In the genomic region with DNA sequence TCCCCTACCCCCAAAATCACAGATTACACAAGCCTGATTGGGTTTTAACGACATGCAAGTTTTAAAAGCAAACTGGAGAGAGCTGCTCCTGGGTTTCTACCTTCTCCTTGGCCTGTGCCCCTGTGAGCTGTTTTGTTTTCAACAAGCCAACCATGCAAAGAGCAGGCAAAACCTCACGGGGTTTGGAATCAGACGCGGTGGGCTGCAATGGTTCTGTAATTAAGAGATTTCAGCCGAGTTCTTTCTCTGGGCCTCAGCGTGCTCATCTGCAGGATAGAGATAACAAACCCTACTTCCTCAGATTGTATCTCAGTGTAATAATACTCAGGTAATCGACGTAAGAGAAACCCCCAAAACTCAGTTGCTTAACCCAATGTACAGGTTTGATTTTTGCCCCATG, we compare ENCODE assay signal across 34 cellular contexts. TPM values are rescaled to one million over a fixed set of nuclear protein-coding genes. Genes with fewer than 3 reads are reported as not detected.
DNase-seq lines count a peak whose midpoint lies in the region; ATAC-seq and TF ChIP-seq lines count a peak whose summit lies in the region.
"Had no signal": no experiment of that assay in that cellular context is flagged by ENCODE, and none has a peak within 500 bp of the region (broad histone marks: within the 10 kb centered on the region; RNA-seq: fewer than 3 reads in every experiment).

No MANE protein-coding gene starts in this region.

- no peak overlapping the region for H3K27ac Mint-ChIP-seq in activated CD8-positive, alpha-beta memory T cell treated with anti-CD3 and anti-CD28 coated beads, Interleukin-2, amount 10 ng/mL, durations not matched to agents 7 days and 5 days
- H3K27ac Mint-ChIP-seq in type B pancreatic cell: peak overlapping the region; percentile 64
- no peak overlapping the region for H3K27ac Mint-ChIP-seq in activated T-helper 17 cell treated with anti-CD3 and anti-CD28 coated beads, Interleukin-2, amount 50 U/mL, for 72 hours
- H3K27ac Mint-ChIP-seq: activated CD4-positive, alpha-beta T cell treated with anti-CD3 and anti-CD28 coated beads, Interleukin-2, amount 10 ng/mL, durations not matched to agents 7 days and 5 days; dendritic cell treated with granulocyte-macrophage colony-stimulating factor and Interleukin-4, amounts not matched to agents 40 ng/mL and 50 ng/mL, for 4 days; endodermal cell; HFFc6; natural killer cell; WTC11 had no signal

- TF ChIP-seq CTCF in type B pancreatic cell (conservative IDR thresholded peaks at IDR 0.05): no peak

- CTCF ChIA-PET in activated CD8-positive, alpha-beta memory T cell treated with anti-CD3 and anti-CD28 coated beads, Interleukin-2, amount 10 ng/mL, durations not matched to agents 7 days and 5 days (lab: Charles Lee): no interaction called here

- no peak for ATAC-seq in activated CD8-positive, alpha-beta memory T cell treated with anti-CD3 and anti-CD28 coated beads, Interleukin-2, amount 10 ng/mL, durations not matched to agents 7 days and 5 days
- ATAC-seq in left lobe of liver (no peak), HG02588 (IDR thresholded peaks at IDR 0.05; ENCODE audit: unreplicated experiment) (no peak)
- no peak for ATAC-seq in activated T-helper 17 cell treated with anti-CD3 and anti-CD28 coated beads, Interleukin-2, amount 50 U/mL, for 72 hours (replicated peaks)
- ATAC-seq: esophagus mucosa, lower lobe of right lung, natural killer cell had no signal

- no peaks in the 10 kb centered on the region for H3K9me3 Mint-ChIP-seq in activated CD8-positive, alpha-beta memory T cell treated with anti-CD3 and anti-CD28 coated beads, Interleukin-2, amount 10 ng/mL, durations not matched to agents 7 days and 5 days (ENCODE audit: low read depth)
- peaks cover 8% of the 10 kb centered on the region for H3K9me3 Mint-ChIP-seq in type B pancreatic cell
- no peaks in the 10 kb centered on the region for H3K9me3 Mint-ChIP-seq in activated T-helper 17 cell treated with anti-CD3 and anti-CD28 coated beads, Interleukin-2, amount 50 U/mL, for 72 hours
- H3K9me3 Mint-ChIP-seq: activated CD4-positive, alpha-beta T cell treated with anti-CD3 and anti-CD28 coated beads, Interleukin-2, amount 10 ng/mL, durations not matched to agents 7 days and 5 days; endodermal cell; natural killer cell had no signal

- no peak overlapping the region for H3K4me3 Mint-ChIP-seq in activated CD8-positive, alpha-beta memory T cell treated with anti-CD3 and anti-CD28 coated beads, Interleukin-2, amount 10 ng/mL, durations not matched to agents 7 days and 5 days
- no peak overlapping the region for H3K4me3 Mint-ChIP-seq in type B pancreatic cell
- H3K4me3 Mint-ChIP-seq in activated T-helper 17 cell treated with anti-CD3 and anti-CD28 coated beads, Interleukin-2, amount 50 U/mL, for 72 hours: no peak overlapping the region
- H3K4me3 Mint-ChIP-seq: activated CD4-positive, alpha-beta T cell treated with anti-CD3 and anti-CD28 coated beads, Interleukin-2, amount 10 ng/mL, durations not matched to agents 7 days and 5 days; dendritic cell treated with granulocyte-macrophage colony-stimulating factor and Interleukin-4, amounts not matched to agents 40 ng/mL and 50 ng/mL, for 4 days; endodermal cell; HFFc6; natural killer cell; WTC11 had no signal

- H3K4me1 Mint-ChIP-seq in activated CD8-positive, alpha-beta memory T cell treated with anti-CD3 and anti-CD28 coated beads, Interleukin-2, amount 10 ng/mL, durations not matched to agents 7 days and 5 days: no peaks in the 10 kb centered on the region
- peaks cover 21% of the 10 kb centered on the region for H3K4me1 Mint-ChIP-seq in type B pancreatic cell (ENCODE audit: unreplicated experiment)
- no peaks in the 10 kb centered on the region for H3K4me1 Mint-ChIP-seq in activated T-helper 17 cell treated with anti-CD3 and anti-CD28 coated beads, Interleukin-2, amount 50 U/mL, for 72 hours
- H3K4me1 Mint-ChIP-seq: activated CD4-positive, alpha-beta T cell treated with anti-CD3 and anti-CD28 coated beads, Interleukin-2, amount 10 ng/mL, durations not matched to agents 7 days and 5 days; endodermal cell had no signal

- no peaks in the 10 kb centered on the region for H3K27me3 Mint-ChIP-seq in activated CD8-positive, alpha-beta memory T cell treated with anti-CD3 and anti-CD28 coated beads, Interleukin-2, amount 10 ng/mL, durations not matched to agents 7 days and 5 days
- peaks cover under 1% of the 10 kb centered on the region for H3K27me3 Mint-ChIP-seq in type B pancreatic cell
- peaks cover 8% of the 10 kb centered on the region for H3K27me3 Mint-ChIP-seq in activated T-helper 17 cell treated with anti-CD3 and anti-CD28 coated beads, Interleukin-2, amount 50 U/mL, for 72 hours
- H3K27me3 Mint-ChIP-seq: activated CD4-positive, alpha-beta T cell treated with anti-CD3 and anti-CD28 coated beads, Interleukin-2, amount 10 ng/mL, durations not matched to agents 7 days and 5 days had no signal

- DNase-seq in activated CD8-positive, alpha-beta memory T cell treated with anti-CD3 and anti-CD28 coated beads, Interleukin-2, amount 50 U/mL, for 48 hours: peak; percentile 7
- no peak for DNase-seq in activated CD8-positive, alpha-beta memory T cell treated with anti-CD3 and anti-CD28 coated beads, Interleukin-2, amount 10 ng/mL, durations not matched to agents 7 days and 5 days
- peak; percentile 20 for DNase-seq in OCI-M1 (lab: John Stamatoyannopoulos, UW)
- DNase-seq in left lobe of liver (ENCODE audit: low spot score): peak; percentile 2
- no peak for DNase-seq in type B pancreatic cell (ENCODE audit: extremely low spot score, unreplicated experiment)
- no peak for DNase-seq in NCI-H2029 treated with DMSO at 0.1 percent for 48 hours (lab: John Stamatoyannopoulos, UW)
- DNase-seq: 8988T; activated CD4-positive, alpha-beta T cell treated with anti-CD3 and anti-CD28 coated beads, Interleukin-2, amount 10 ng/mL, durations not matched to agents 7 days and 5 days; activated T-cell treated with anti-CD3 and anti-CD28 coated beads, Interleukin-2, amount 50 U/mL, for 48 hours; Calu3; central memory CD4-positive, alpha-beta T cell; DND-41; endodermal cell; GF-D8; HFFc6; Kasumi-1; lower lobe of right lung; natural killer cell; NCI-H1436 treated with DMSO at 0.1 percent for 48 hours; NCI-H2107; NCI-H748 treated with DMSO at 0.1 percent for 48 hours; ovary; stimulated activated CD4-positive, alpha-beta T cell treated with anti-CD3 and anti-CD28 coated beads, Interleukin-1b, Interleukin-23, amount 100 ng/mL, for 48 hours; stimulated activated naive CD4-positive, alpha-beta T cell treated with Interleukin-2 at 50 U/mL for 16 hours had no signal

- no peaks in the 10 kb centered on the region for H3K36me3 Mint-ChIP-seq in activated CD8-positive, alpha-beta memory T cell treated with anti-CD3 and anti-CD28 coated beads, Interleukin-2, amount 10 ng/mL, durations not matched to agents 7 days and 5 days
- no peaks in the 10 kb centered on the region for H3K36me3 Mint-ChIP-seq in type B pancreatic cell
- no peaks in the 10 kb centered on the region for H3K36me3 Mint-ChIP-seq in activated T-helper 17 cell treated with anti-CD3 and anti-CD28 coated beads, Interleukin-2, amount 50 U/mL, for 72 hours (ENCODE audit: low read depth)
- H3K36me3 Mint-ChIP-seq: natural killer cell had no signal

RNA-seq across cellular contexts. Expression of a gene that starts 42.1 kb away (rescaled TPM):
- not detected for total RNA-seq in activated CD8-positive, alpha-beta memory T cell treated with anti-CD3 and anti-CD28 coated beads, Interleukin-2, amount 10 ng/mL, durations not matched to agents 7 days and 5 days
- not detected for total RNA-seq in left lobe of liver
- not detected in 2 replicates for total RNA-seq in type B pancreatic cell (ENCODE audit: low replicate concordance)
- total RNA-seq in activated T-helper 17 cell treated with anti-CD3 and anti-CD28 coated beads, Interleukin-2, amount 50 U/mL, for 72 hours: not detected
- total RNA-seq: activated CD4-positive, alpha-beta T cell treated with anti-CD3 and anti-CD28 coated beads, Interleukin-2, amount 10 ng/mL, durations not matched to agents 7 days and 5 days; Calu3; endodermal cell; esophagus mucosa; fibroblast of villous mesenchyme; H1; HFFc6; kidney epithelial cell; lower lobe of right lung; mucosa of descending colon; natural killer cell; ovary; suprapubic skin; WTC11 had no signal

Comparison
In these comparisons a context has a peak if more than half of its experiments do, and no peak if none do; other contexts are left out.
1. DNase-seq: peak in activated CD8-positive, alpha-beta memory T cell treated with anti-CD3 and anti-CD28 coated beads, Interleukin-2, amount 50 U/mL, for 48 hours (single experiment), OCI-M1 (single experiment) and left lobe of liver (single experiment); none in activated CD8-positive, alpha-beta memory T cell treated with anti-CD3 and anti-CD28 coated beads, Interleukin-2, amount 10 ng/mL, durations not matched to agents 7 days and 5 days (single experiment), type B pancreatic cell (single experiment) and NCI-H2029 treated with DMSO at 0.1 percent for 48 hours (single experiment).